In genomic region chr19:54026656-54027055, GRCh38 we compare ENCODE assay signal across 25 cellular contexts. TPM values are rescaled to one million over a fixed set of nuclear protein-coding genes. Genes with fewer than 3 reads are reported as not detected.
DNase-seq lines count a peak whose midpoint lies in the region; ATAC-seq, FAIRE-seq and TF ChIP-seq lines count a peak whose summit lies in the region.
"Had no signal": no experiment of that assay in that cellular context is flagged by ENCODE, and none has a peak within 500 bp of the region (broad histone marks: within the 10 kb centered on the region; RNA-seq: fewer than 3 reads in every experiment).

No MANE protein-coding gene starts in this region.

- no peaks in the 10 kb centered on the region for H3K9me3 ChIP-seq in BLaER1 treated with 17β-estradiol and CSF1 and Interleukin-3, amounts not matched to agents 10 nM and 100 nM (replicated peaks in 1 of 11)
- H3K9me3 ChIP-seq in MM.1S (replicated peaks; ENCODE audit: insufficient read depth, low read length): no peaks in the 10 kb centered on the region
- H3K9me3 ChIP-seq in neuronal stem cell (replicated peaks in 1 of 2; ENCODE audit: control insufficient read depth in 2 of 2, insufficient read depth in 1 of 2, low read depth in 1 of 2, low read length in 2 of 2): no peaks in the 10 kb centered on the region
- H3K9me3 ChIP-seq: BE2C had no signal

- no peaks in the 10 kb centered on the region for H3K36me3 ChIP-seq in BLaER1 treated with 17β-estradiol and CSF1 and Interleukin-3, amounts not matched to agents 10 nM and 100 nM
- H3K36me3 ChIP-seq in MM.1S (replicated peaks; ENCODE audit: insufficient read depth, low read length) (no peaks in the 10 kb centered on the region), neuronal stem cell (replicated peaks in 1 of 2; ENCODE audit: control insufficient read depth in 2 of 2, insufficient read depth in 2 of 2, low read length in 2 of 2) (no peaks in the 10 kb centered on the region)
- H3K36me3 ChIP-seq: BE2C had no signal

- no peaks in the 10 kb centered on the region for H4K20me1 ChIP-seq in BLaER1 treated with 17β-estradiol and CSF1 and Interleukin-3, amounts not matched to agents 10 nM and 100 nM
- no peaks in the 10 kb centered on the region for H4K20me1 ChIP-seq in MM.1S (ENCODE audit: insufficient read depth, low read length)

- H3F3A ChIP-seq in MM.1S (ENCODE audit: insufficient read depth, low read length): no peaks in the 10 kb centered on the region

- no peak for ATAC-seq in HG03108 (IDR thresholded peaks at IDR 0.05; ENCODE audit: unreplicated experiment)
- ATAC-seq: A549 had no signal

- no peaks in the 10 kb centered on the region for H3K9me2 ChIP-seq in MM.1S (replicated peaks; ENCODE audit: insufficient read depth, low read length)

- no peak overlapping the region for H2AK5ac ChIP-seq in neuronal stem cell (ENCODE audit: low read depth, low read length)

- H3K14ac ChIP-seq in neuronal stem cell (ENCODE audit: low read length): no peak overlapping the region

- no peaks in the 10 kb centered on the region for H3K79me1 ChIP-seq in neuronal stem cell (ENCODE audit: low read depth, low read length)

- no peak overlapping the region for H2BK120ac ChIP-seq in neuronal stem cell (ENCODE audit: low read depth, low read length)

- H3K4me3 ChIP-seq in BLaER1 treated with 17β-estradiol and CSF1 and Interleukin-3, amounts not matched to agents 10 nM and 100 nM: no peak overlapping the region
- no peak overlapping the region for H3K4me3 ChIP-seq in MM.1S (ENCODE audit: low read length)
- H3K4me3 ChIP-seq in neuronal stem cell (ENCODE audit: low read length in 2 of 2): no peak overlapping the region
- H3K4me3 ChIP-seq: A549 had no signal

- no CpG with 5 or more reads among the region's 7 CpGs for WGBS in neuronal stem cell (ENCODE audit: extremely low coverage in 2 of 2, insufficient read length in 2 of 2, insufficient replicate concordance in 1 of 2), 2 donors

- H3K4me1 ChIP-seq in BLaER1 treated with 17β-estradiol and CSF1 and Interleukin-3, amounts not matched to agents 10 nM and 100 nM: peaks cover 63 to 91% (median 76%) of the 10 kb centered on the region in 10 experiments
- H3K4me1 ChIP-seq in MM.1S (ENCODE audit: low read length) (no peaks in the 10 kb centered on the region), neuronal stem cell (ENCODE audit: control insufficient read depth in 2 of 2, insufficient read depth in 1 of 2, low read depth in 1 of 2, low read length in 2 of 2) (peaks cover 4 to 7% of the 10 kb centered on the region in 2 donors)
- H3K4me1 ChIP-seq: BE2C had no signal

- H3K4ac ChIP-seq in neuronal stem cell (ENCODE audit: low read length): no peak overlapping the region

- DNase-seq in MM.1S (peak; percentile 8), RPMI8226 (peak; percentile 89), neuronal stem cell (ENCODE audit: low spot score) (no peak), frontal cortex (ENCODE audit: low spot score in 2 of 2) (no peak), SHP77 (lab: John Stamatoyannopoulos, UW) (no peak)
- DNase-seq: 8988T; ACHN; AML-193; BE2C; C1 segment of cervical spinal cord; Calu3; CD4-positive, alpha-beta memory T cell; COR-L47; DMS53; DMS79 treated with DMSO at 0.1 percent for 48 hours; GF-D8; H7; HCEC 1CT had no signal

- H2AFZ ChIP-seq in MM.1S (ENCODE audit: low read length) (no peak overlapping the region), neuronal stem cell (ENCODE audit: low read length) (no peak overlapping the region)

- peak overlapping the region in 8 of 11 experiments; percentile 14 to 90 (median 83); a peak in 12 of 22 replicates for H3K4me2 ChIP-seq in BLaER1 treated with 17β-estradiol and CSF1 and Interleukin-3, amounts not matched to agents 10 nM and 100 nM
- H3K4me2 ChIP-seq in MM.1S (ENCODE audit: low read depth, low read length) (no peak overlapping the region), neuronal stem cell (ENCODE audit: insufficient read depth, low read length, poor library complexity, severe bottlenecking) (no peak overlapping the region)
- H3K4me2 ChIP-seq: A549 had no signal

- no peak overlapping the region for H2BK5ac ChIP-seq in neuronal stem cell (ENCODE audit: low read length)

- no peak overlapping the region for H4K91ac ChIP-seq in neuronal stem cell (ENCODE audit: low read depth, low read length, poor library complexity)

- no peak overlapping the region; a peak in 1 of 22 replicates for H3K9ac ChIP-seq in BLaER1 treated with 17β-estradiol and CSF1 and Interleukin-3, amounts not matched to agents 10 nM and 100 nM
- H3K9ac ChIP-seq in MM.1S (ENCODE audit: low read length) (no peak overlapping the region), neuronal stem cell (ENCODE audit: low read depth, low read length, poor library complexity) (peak overlapping the region; percentile 18)

- H2BK12ac ChIP-seq in neuronal stem cell (ENCODE audit: low read length): no peak overlapping the region

- no peak for FAIRE-seq in frontal cortex (lab: Jason Lieb, UNC)
- FAIRE-seq: A549, GM12892, H1 had no signal

- no peak overlapping the region for H3K18ac ChIP-seq in neuronal stem cell (ENCODE audit: low read length)

- H3K79me2 ChIP-seq in MM.1S (ENCODE audit: low read length): no peaks in the 10 kb centered on the region

- no peak overlapping the region for H3K23ac ChIP-seq in neuronal stem cell (ENCODE audit: low read depth, low read length, poor library complexity)

- H2BK15ac ChIP-seq in neuronal stem cell (ENCODE audit: low read length): no peak overlapping the region

- H3K27me3 ChIP-seq in BLaER1 treated with 17β-estradiol and CSF1 and Interleukin-3, amounts not matched to agents 10 nM and 100 nM: no peaks in the 10 kb centered on the region
- H3K27me3 ChIP-seq in MM.1S (replicated peaks; ENCODE audit: insufficient read depth, low read length) (peaks cover 7% of the 10 kb centered on the region; the same call in 1 of the 2 replicates), neuronal stem cell (ENCODE audit: control insufficient read depth in 3 of 3, insufficient read depth in 3 of 3, low read depth in 1 of 3, low read length in 3 of 3) (no peaks in the 10 kb centered on the region)

- no peak overlapping the region for H4K8ac ChIP-seq in neuronal stem cell (ENCODE audit: low read depth, low read length)

- H3K27ac ChIP-seq in BLaER1 treated with 17β-estradiol and CSF1 and Interleukin-3, amounts not matched to agents 10 nM and 100 nM: peak overlapping the region in 1 of 11 experiments; percentile 2; a peak in 1 of 22 replicates
- H3K27ac ChIP-seq in MM.1S (ENCODE audit: low read length) (no peak overlapping the region), neuronal stem cell (replicated peaks; ENCODE audit: low read length) (no peak overlapping the region)

- no peak for TF ChIP-seq CTCF in MM.1S (IDR thresholded peaks at IDR 0.05; ENCODE audit: low read length)

RNA-seq across cellular contexts. Expression of gene CACNG6, which starts 35.2 kb away (rescaled TPM):
- polyA plus RNA-seq in neuronal stem cell (2013, experiment 1 of 2): 4.0 TPM
- polyA plus RNA-seq in neuronal stem cell (2013, experiment 2 of 2): 3.9 TPM
- total RNA-seq in frontal cortex: under 0.01 TPM
- total RNA-seq: CD4-positive, alpha-beta memory T cell; G401 had no signal
- polyA plus RNA-seq: CD4-positive, alpha-beta memory T cell had no signal

RNA-seq across cellular contexts. Expression of gene VSTM1, which starts 37.0 kb away (rescaled TPM):
- 0.45 TPM for polyA plus RNA-seq in neuronal stem cell (2013, experiment 1 of 2)
- 0.36 TPM for polyA plus RNA-seq in neuronal stem cell (2013, experiment 2 of 2)
- not detected for total RNA-seq in frontal cortex
- total RNA-seq: Calu3; CD4-positive, alpha-beta memory T cell; Daoy; H7 had no signal
- polyA plus RNA-seq: CD4-positive, alpha-beta memory T cell had no signal

RNA-seq across cellular contexts. Expression of gene TARM1, which starts 54.5 kb away (rescaled TPM):
- polyA plus RNA-seq in neuronal stem cell (2013, experiment 1 of 2): not detected
- not detected for polyA plus RNA-seq in neuronal stem cell (2013, experiment 2 of 2)
- total RNA-seq in frontal cortex: not detected
- total RNA-seq: Calu3; CD4-positive, alpha-beta memory T cell; Daoy; G401; H1; H7 had no signal
- polyA plus RNA-seq: A549; CD4-positive, alpha-beta memory T cell; H1 had no signal

Comparison
In these comparisons a context has a peak if more than half of its experiments do, and no peak if none do; other contexts are left out.
1. H3K4me2 ChIP-seq: peak in BLaER1 treated with 17β-estradiol and CSF1 and Interleukin-3, amounts not matched to agents 10 nM and 100 nM (8 of 11); none in MM.1S (single experiment) and neuronal stem cell (single experiment).
2. DNase-seq: peak in MM.1S (single experiment) and RPMI8226 (single experiment); none in neuronal stem cell (single experiment), frontal cortex (0 of 2) and SHP77 (0 of 2).